In genomic region chr19:17996826-17997316, GRCh38 we compare ENCODE assay signal across 8 cellular contexts. TPM values are rescaled to one million over a fixed set of nuclear protein-coding genes. Genes with fewer than 3 reads are reported as not detected.
A peak's percentile ranks its signal among the peaks of the same experiment; 100 is the strongest.
DNase-seq lines count a peak whose midpoint lies in the region; ATAC-seq lines count a peak whose summit lies in the region.

No MANE protein-coding gene starts in this region.

- H3K4me2 ChIP-seq in skeletal muscle satellite cell (ENCODE audit: low read length), result peak overlapping the region; percentile 32

- no peak overlapping the region for H3K27ac ChIP-seq in right cardiac atrium (ENCODE audit: low read length)

- no peaks in the 10 kb centered on the region for H3K9me3 ChIP-seq in right cardiac atrium (ENCODE audit: control insufficient read depth, low read length)
- H3K9me3 ChIP-seq in skeletal muscle satellite cell (replicated peaks; ENCODE audit: low read length), result no peaks in the 10 kb centered on the region

- H3K4me3 ChIP-seq in right cardiac atrium (ENCODE audit: low read length) (no peak overlapping the region), skeletal muscle satellite cell (ENCODE audit: low read length) (no peak overlapping the region)

- no peaks in the 10 kb centered on the region for H3K36me3 ChIP-seq in skeletal muscle satellite cell (ENCODE audit: insufficient read depth, low read length)

- WGBS in right cardiac atrium, result 11% methylated on average over 15 of the region's 15 CpGs

- ATAC-seq in GM19023 (IDR thresholded peaks at IDR 0.05; ENCODE audit: unreplicated experiment) (peak; percentile 54), right cardiac atrium (peak; percentile 74 to 76), HG03520 (IDR thresholded peaks at IDR 0.05; ENCODE audit: unreplicated experiment) (no peak)

- H3K27me3 ChIP-seq in right cardiac atrium (ENCODE audit: control insufficient read depth, insufficient read depth), result no peaks in the 10 kb centered on the region
- no peaks in the 10 kb centered on the region for H3K27me3 ChIP-seq in skeletal muscle satellite cell (ENCODE audit: control insufficient read depth, insufficient read depth, low read length)

- peak; percentile 91 for DNase-seq in AG08395 (ENCODE audit: low spot score)
- DNase-seq in NCI-H1436 treated with DMSO at 0.1 percent for 48 hours (lab: John Stamatoyannopoulos, UW), result peak; percentile 4
- DNase-seq in T1000 (lab: John Stamatoyannopoulos, UW), result peak; percentile 70
- DNase-seq in amygdala (lab: John Stamatoyannopoulos, UW), result peak in 53 of 56 donors; percentile 11 to 91 (median 65)
- peak; percentile 86 to 95 (median 94) for DNase-seq in right cardiac atrium

- H3K9ac ChIP-seq in skeletal muscle satellite cell (ENCODE audit: low read depth, low read length), result peak overlapping the region; percentile 19

- intact Hi-C loops in right cardiac atrium (cut with DNase I), result loop anchor here (1.0 to 10.0 kb wide), 5 partner anchors 55 to 140 kb away; partner anchors contain the start of gene RPL18A (in 2 of the 4)

- H3K4me1 ChIP-seq in right cardiac atrium (ENCODE audit: control insufficient read depth, insufficient read depth, low read length) (no peaks in the 10 kb centered on the region), skeletal muscle satellite cell (ENCODE audit: control insufficient read depth, insufficient read depth, low read length) (peaks cover 27% of the 10 kb centered on the region)

RNA-seq across cellular contexts. Expression of gene ARRDC2, which starts 11.1 kb away (rescaled TPM):
- 10 to 100 TPM; 14.2 to 20.5 (median 18.0) TPM for total RNA-seq in right cardiac atrium
- polyA plus RNA-seq in right cardiac atrium, result 24.7 TPM
- total RNA-seq in skeletal muscle satellite cell (2012; rRNA removed), result 12.7 and 15.2 TPM in 2 replicates

RNA-seq across cellular contexts. Expression of gene KCNN1, which starts 30.0 kb away (rescaled TPM):
- 1 to 10 TPM in 3 of 4 donors, under 1 TPM in 1; 0.84 to 1.9 (median 1.4) TPM for total RNA-seq in right cardiac atrium
- 3.0 TPM for polyA plus RNA-seq in right cardiac atrium
- total RNA-seq in skeletal muscle satellite cell (2012; rRNA removed), result 0.44 TPM in 1 of 2 replicates, not detected in the other

Comparison
In these comparisons a context has a peak if more than half of its experiments do, and no peak if none do; other contexts are left out.
1. DNase-seq: peak in every context shown above with its lines; median percentile 94 in right cardiac atrium; 91 in AG08395; 70 in T1000; 65 in amygdala; 4 in NCI-H1436 treated with DMSO at 0.1 percent for 48 hours.